38 cellular contexts compared by ENCODE assay signal in genomic region chr7:78248867-78249266, GRCh38.
"Had no signal": no experiment of that assay in that cellular context is flagged by ENCODE, and none has a peak within 500 bp of the region (broad histone marks: within the 10 kb centered on the region; RNA-seq: fewer than 3 reads in every experiment).

No MANE protein-coding gene starts in this region.

- H3K4me3 Mint-ChIP-seq: activated B cell treated with CpG ODN at 0.5 μM for 24 hours; activated CD4-positive, alpha-beta memory T cell treated with anti-CD3 and anti-CD28 coated beads for 36 hours; activated CD4-positive, alpha-beta T cell treated with anti-CD3 and anti-CD28 coated beads, Interleukin-2, amount 10 ng/mL, durations not matched to agents 24 days and 14 days; activated CD8-positive, alpha-beta T cell treated with anti-CD3 and anti-CD28 coated beads for 36 hours; activated naive CD4-positive, alpha-beta T cell treated with anti-CD3 and anti-CD28 coated beads for 36 hours; activated naive CD8-positive, alpha-beta T cell treated with anti-CD3 and anti-CD28 coated beads for 36 hours; activated T-cell treated with anti-CD3 and anti-CD28 coated beads, Interleukin-2, amount 50 U/mL, for 4 hours; activated T-cell treated with anti-CD3 and anti-CD28 coated beads, Interleukin-2, amount 50 U/mL, for 72 hours; activated T-helper 1 cell treated with anti-CD3 and anti-CD28 coated beads, Interleukin-12 subunit alpha, Interleukin-12 subunit beta, Interleukin-2, Interleukin-4 antibody, amounts not matched to agents 30 ng/mL and 10 ng/mL and 1 ng/mL, durations not matched to agents 14 hours and 24 hours and 36 hours; activated T-helper 17 cell treated with anti-CD3 and anti-CD28 coated beads, Interleukin-2, amount 50 U/mL, for 72 hours; brain; central memory CD8-positive, alpha-beta T cell; T-helper 1 cell treated with Interleukin-12 subunit alpha and Interleukin-12 subunit beta and Interleukin-4 antibody, amounts not matched to agents 30 μg/mL and 1 μg/mL, for 36 hours; T-helper 2 cell treated with Interferon-gamma antibody and Interleukin-4, amounts not matched to agents 5 μg/mL and 100 μg/mL, for 36 hours had no signal

- H3K36me3 ChIP-seq: adrenal gland, cardiac muscle cell had no signal

- ATAC-seq: activated CD8-positive, alpha-beta T cell treated with anti-CD3 and anti-CD28 coated beads for 36 hours; activated naive CD4-positive, alpha-beta T cell treated with anti-CD3 and anti-CD28 coated beads, Interleukin-2, amount 50 U/mL, for 72 hours; activated T-cell treated with anti-CD3 and anti-CD28 coated beads, Interleukin-2, amount 50 U/mL, for 4 hours; activated T-cell treated with anti-CD3 and anti-CD28 coated beads, Interleukin-2, amount 50 U/mL, for 72 hours; activated T-helper 17 cell treated with anti-CD3 and anti-CD28 coated beads, Interleukin-2, amount 50 U/mL, for 72 hours had no signal

- H3K4me1 Mint-ChIP-seq: activated B cell treated with CpG ODN at 0.5 μM for 24 hours; activated CD4-positive, alpha-beta T cell treated with anti-CD3 and anti-CD28 coated beads, Interleukin-2, amount 10 ng/mL, durations not matched to agents 24 days and 14 days; activated naive CD8-positive, alpha-beta T cell treated with anti-CD3 and anti-CD28 coated beads for 36 hours; activated T-helper 17 cell treated with anti-CD3 and anti-CD28 coated beads, Interleukin-2, amount 50 U/mL, for 72 hours; brain; central memory CD8-positive, alpha-beta T cell had no signal

- H3K27ac Mint-ChIP-seq: activated B cell treated with CpG ODN at 0.5 μM for 24 hours; activated CD4-positive, alpha-beta memory T cell treated with anti-CD3 and anti-CD28 coated beads for 36 hours; activated CD4-positive, alpha-beta T cell treated with anti-CD3 and anti-CD28 coated beads, Interleukin-2, amount 10 ng/mL, durations not matched to agents 24 days and 14 days; activated CD8-positive, alpha-beta T cell treated with anti-CD3 and anti-CD28 coated beads for 36 hours; activated naive CD4-positive, alpha-beta T cell treated with anti-CD3 and anti-CD28 coated beads for 36 hours; activated naive CD4-positive, alpha-beta T cell treated with anti-CD3 and anti-CD28 coated beads, Interleukin-2, amount 50 U/mL, for 72 hours; activated naive CD8-positive, alpha-beta T cell treated with anti-CD3 and anti-CD28 coated beads for 36 hours; activated T-cell treated with anti-CD3 and anti-CD28 coated beads, Interleukin-2, amount 50 U/mL, for 72 hours; activated T-helper 1 cell treated with anti-CD3 and anti-CD28 coated beads, Interleukin-12 subunit alpha, Interleukin-12 subunit beta, Interleukin-2, Interleukin-4 antibody, amounts not matched to agents 30 ng/mL and 10 ng/mL and 1 ng/mL, durations not matched to agents 14 hours and 24 hours and 36 hours; activated T-helper 17 cell treated with anti-CD3 and anti-CD28 coated beads, Interleukin-2, amount 50 U/mL, for 72 hours; brain; T-helper 1 cell treated with Interleukin-12 subunit alpha and Interleukin-12 subunit beta and Interleukin-4 antibody, amounts not matched to agents 30 μg/mL and 1 μg/mL, for 36 hours; T-helper 2 cell treated with Interferon-gamma antibody and Interleukin-4, amounts not matched to agents 5 μg/mL and 100 μg/mL, for 36 hours had no signal

- H3K27me3 Mint-ChIP-seq: activated B cell treated with CpG ODN at 0.5 μM for 24 hours; activated CD4-positive, alpha-beta memory T cell treated with anti-CD3 and anti-CD28 coated beads for 36 hours; activated CD4-positive, alpha-beta T cell treated with anti-CD3 and anti-CD28 coated beads, Interleukin-2, amount 10 ng/mL, durations not matched to agents 24 days and 14 days; activated CD8-positive, alpha-beta T cell treated with anti-CD3 and anti-CD28 coated beads for 36 hours; activated naive CD8-positive, alpha-beta T cell treated with anti-CD3 and anti-CD28 coated beads for 36 hours; brain; central memory CD8-positive, alpha-beta T cell had no signal

- H3K4me3 ChIP-seq: adrenal gland, cardiac muscle cell had no signal

- H3K27ac ChIP-seq: adrenal gland, cardiac muscle cell, VCaP had no signal

- FAIRE-seq: bronchial epithelial cell, TTC549 had no signal

- H3K36me3 Mint-ChIP-seq: activated CD4-positive, alpha-beta memory T cell treated with anti-CD3 and anti-CD28 coated beads for 36 hours; activated naive CD8-positive, alpha-beta T cell treated with anti-CD3 and anti-CD28 coated beads for 36 hours had no signal

- DNase-seq: activated B cell treated with CpG ODN at 0.5 μM for 24 hours; activated CD4-positive, alpha-beta memory T cell treated with anti-CD3 and anti-CD28 coated beads for 36 hours; activated CD4-positive, alpha-beta T cell treated with anti-CD3 and anti-CD28 coated beads for 4 hours; activated CD4-positive, alpha-beta T cell treated with anti-CD3 and anti-CD28 coated beads, Interleukin-2, amount 10 ng/mL, durations not matched to agents 24 days and 14 days; activated CD4-positive, alpha-beta T cell treated with anti-CD3 and anti-CD28 coated beads, Interleukin-2, amount 50 U/mL, for 1 hour; activated CD4-positive, alpha-beta T cell treated with anti-CD3 and anti-CD28 coated beads, Interleukin-2, amount 50 U/mL, for 4 hours; activated CD4-positive, CD25-positive, alpha-beta regulatory T cell treated with anti-CD3 and anti-CD28 coated beads, Interleukin-2, amount 50 U/mL, for 72 hours; activated CD8-positive, alpha-beta memory T cell treated with anti-CD3 and anti-CD28 coated beads, Interleukin-2, amount 50 U/mL, for 4 hours; activated CD8-positive, alpha-beta T cell treated with anti-CD3 and anti-CD28 coated beads for 36 hours; activated effector memory CD4-positive, alpha-beta T cell treated with anti-CD3 and anti-CD28 coated beads, Interleukin-2, amount 50 U/mL, for 16 hours; activated gamma-delta T cell treated with Interleukin-2 at 50 U/mL for 16 hours; activated naive CD4-positive, alpha-beta T cell; activated naive CD4-positive, alpha-beta T cell treated with anti-CD3 and anti-CD28 coated beads for 36 hours; activated naive CD4-positive, alpha-beta T cell treated with anti-CD3 and anti-CD28 coated beads, Interleukin-2, amount 50 U/mL, for 16 hours; activated naive CD8-positive, alpha-beta T cell treated with anti-CD3 and anti-CD28 coated beads for 36 hours; activated T-cell treated with anti-CD3 and anti-CD28 coated beads for 4 hours; activated T-cell treated with anti-CD3 and anti-CD28 coated beads, Interleukin-2, amount 50 U/mL, for 1 hour; activated T-cell treated with anti-CD3 and anti-CD28 coated beads, Interleukin-2, amount 50 U/mL, for 4 hours; activated T-cell treated with anti-CD3 and anti-CD28 coated beads, Interleukin-2, amount 50 U/mL, for 72 hours; adrenal gland; amniotic stem cell; aorta; caudate nucleus; cerebellar nuclear complex; T-helper 1 cell; T-helper 2 cell; T-helper 9 cell had no signal

- H3K27me3 ChIP-seq: adrenal gland, cardiac muscle cell had no signal

- H3K4me1 ChIP-seq: adrenal gland had no signal
